23 cellular contexts compared by ENCODE assay signal in genomic region chr7:140007051-140007690, GRCh38. TPM values are rescaled to one million over a fixed set of nuclear protein-coding genes. Genes with fewer than 3 reads are reported as not detected.
DNase-seq lines count a peak whose midpoint lies in the region; ATAC-seq, FAIRE-seq and TF ChIP-seq lines count a peak whose summit lies in the region.
"Had no signal": no experiment of that assay in that cellular context is flagged by ENCODE, and none has a peak within 500 bp of the region (broad histone marks: within the 10 kb centered on the region; RNA-seq: fewer than 3 reads in every experiment).

No MANE protein-coding gene starts in this region.

- H2BK20ac ChIP-seq in H1 (ENCODE audit: low read length): 0 out of 2 replicates have a peak overlapping the region, but pooled peaks have one; percentile 48

- H3K27ac ChIP-seq in HEK293 (ENCODE audit: extremely low read depth, low read depth, low read length): no peak overlapping the region
- no peak overlapping the region for H3K27ac ChIP-seq in H1 (ENCODE audit: low read depth, low read length)
- no peak overlapping the region for H3K27ac ChIP-seq in sigmoid colon
- no peak overlapping the region for H3K27ac ChIP-seq in testis
- H3K27ac ChIP-seq: GM23248, HL-60, KMS-11 had no signal

- no peak overlapping the region for H2BK120ac ChIP-seq in H1 (replicated peaks; ENCODE audit: low read depth, low read length)

- FAIRE-seq in H1 (lab: Jason Lieb, UNC): no peak
- FAIRE-seq: A204.1, GM12891 had no signal

- no peak overlapping the region for H3K27ac Mint-ChIP-seq in T-helper 17 cell
- H3K27ac Mint-ChIP-seq: CD4-positive, CD25-positive, alpha-beta regulatory T cell had no signal

- H3K36me3 Mint-ChIP-seq in T-helper 17 cell (ENCODE audit: low read depth): peaks cover 3% of the 10 kb centered on the region

- POLR2A ChIA-PET in HEK293 (lab: Yijun Ruan, JAX) (no interaction called here), H1 (lab: Charles Lee; ENCODE audit: partially characterized antibody) (no interaction called here)

- no peak overlapping the region for H4K91ac ChIP-seq in H1 (replicated peaks; ENCODE audit: insufficient read length, low read length)

- H2BK12ac ChIP-seq in H1 (ENCODE audit: low read depth, low read length): peak overlapping the region; percentile 50; the same call in 1 of the 2 replicates

- H3K4me1 Mint-ChIP-seq in T-helper 17 cell: peaks cover 9% of the 10 kb centered on the region
- H3K4me1 Mint-ChIP-seq: CD8-positive, alpha-beta memory T cell had no signal

- H3K4me3 ChIP-seq in HEK293 (ENCODE audit: low read depth, low read length) (no peak overlapping the region), H1 (ENCODE audit: extremely low read depth in 1 of 4, insufficient read depth in 2 of 4, low read depth in 3 of 4, low read length in 4 of 4) (no peak overlapping the region), sigmoid colon (no peak overlapping the region), testis (no peak overlapping the region)
- H3K4me3 ChIP-seq: GM23248 had no signal

- no peak overlapping the region for H2AFZ ChIP-seq in H1 (ENCODE audit: low read length)
- H2AFZ ChIP-seq: GM23248 had no signal

- H4K20me1 ChIP-seq in H1 (replicated peaks in 1 of 2; ENCODE audit: control insufficient read depth in 1 of 2, insufficient read depth in 2 of 2, low read length in 2 of 2): no peaks in the 10 kb centered on the region

- no peak for TF ChIP-seq RAD21 in H1 (IDR thresholded peaks at IDR 0.05 in 1 of 2, conservative IDR thresholded peaks at IDR 0.05 in 1 of 2; ENCODE audit: low read depth in 2 of 2, low read length in 2 of 2)

- WGBS in H1 (ENCODE audit: extremely low coverage in 1 of 2, insufficient coverage in 1 of 2, insufficient read length in 1 of 2, insufficient replicate concordance in 2 of 2, low coverage in 1 of 2, low lambda C conversion rate in 2 of 2, missing lambda C conversion rate in 1 of 2), 2 experiments: 89% methylated on average over 11 of the region's 11 CpGs; no CpG with 5 or more reads in 1 of the 2 experiments
- WGBS in sigmoid colon, 2 donors: 93 to 94% methylated on average over 11 of the region's 11 CpGs
- 91 to 96% methylated on average over 10 to 11 of the region's 11 CpGs for WGBS in testis, 2 donors

- TF ChIP-seq CTCF in HEK293 (tag by site-specific recombination; IDR thresholded peaks at IDR 0.05) (no peak), H1 (IDR thresholded peaks at IDR 0.05; ENCODE audit: control extremely low read depth in 1 of 3, insufficient read depth in 1 of 3, low read depth in 1 of 3, low read length in 3 of 3) (no peak), sigmoid colon (IDR thresholded peaks at IDR 0.05) (no peak), testis (IDR thresholded peaks at IDR 0.05) (no peak)

- TF ChIP-seq POLR2A in H1 (IDR thresholded peaks at IDR 0.05; ENCODE audit: control extremely low read depth in 1 of 2, low read depth in 2 of 2, low read length in 2 of 2) (no peak), sigmoid colon (IDR thresholded peaks at IDR 0.05) (no peak), testis (IDR thresholded peaks at IDR 0.05) (no peak)

- H3K9me3 ChIP-seq in HEK293 (ENCODE audit: control insufficient read depth, insufficient read depth, low read depth, low read length) (no peaks in the 10 kb centered on the region), T-helper 17 cell (ENCODE audit: control insufficient read depth, low read length, poor library complexity, severe bottlenecking) (no peaks in the 10 kb centered on the region), H1 (ENCODE audit: insufficient read depth in 2 of 2, low read depth in 1 of 2, low read length in 1 of 2) (no peaks in the 10 kb centered on the region), sigmoid colon (no peaks in the 10 kb centered on the region), testis (no peaks in the 10 kb centered on the region)
- H3K9me3 ChIP-seq: BE2C had no signal

- no peak overlapping the region for H3K18ac ChIP-seq in H1 (ENCODE audit: extremely low read depth, low read length)

- no peaks in the 10 kb centered on the region for H3K27me3 ChIP-seq in H1 (replicated peaks in 1 of 4; ENCODE audit: control insufficient read depth in 3 of 4, extremely low read depth in 1 of 4, insufficient read depth in 3 of 4, low read length in 3 of 4)
- H3K27me3 ChIP-seq in sigmoid colon: no peaks in the 10 kb centered on the region
- H3K27me3 ChIP-seq in testis: no peaks in the 10 kb centered on the region
- H3K27me3 ChIP-seq: BE2C had no signal

- no peaks in the 10 kb centered on the region for H3K36me3 ChIP-seq in HEK293 (ENCODE audit: control insufficient read depth in 2 of 2, insufficient read depth in 1 of 2, low read length in 2 of 2)
- no peaks in the 10 kb centered on the region for H3K36me3 ChIP-seq in H1 (ENCODE audit: control insufficient read depth in 2 of 4, insufficient read depth in 4 of 4, low read length in 3 of 4)
- no peaks in the 10 kb centered on the region for H3K36me3 ChIP-seq in sigmoid colon
- H3K36me3 ChIP-seq in testis (ENCODE audit: low read depth, missing control alignments): no peaks in the 10 kb centered on the region
- H3K36me3 ChIP-seq: BE2C had no signal

- no peak overlapping the region for H3K9ac ChIP-seq in H1 (replicated peaks in 1 of 4; ENCODE audit: extremely low read depth in 1 of 4, low read depth in 3 of 4, low read length in 3 of 4)
- H3K9ac ChIP-seq: GM23248, KMS-11 had no signal

- no peaks in the 10 kb centered on the region for H3K23me2 ChIP-seq in H1 (ENCODE audit: low read depth, low read length)

- no peak overlapping the region for H3K4me2 ChIP-seq in H1 (ENCODE audit: insufficient read depth in 1 of 2, low read depth in 2 of 2, low read length in 2 of 2)
- H3K4me2 ChIP-seq: KMS-11 had no signal

- CTCF ChIA-PET in HEK293 (lab: Yijun Ruan, JAX) (interaction anchor here (0.9 to 1.9 kb wide), 4 partner anchors 9 to 573 kb away, joined by 3 to 12 read pairs (median 4); no protein-coding TSS in a partner anchor), H1 (lab: Charles Lee; ENCODE audit: partially characterized antibody) (interaction anchor here (0.6 to 11.1 kb wide), 15 partner anchors 14 to 550 kb away, joined by 3 to 122 read pairs (median 4); no protein-coding TSS in a partner anchor)

- no peak overlapping the region for H3K56ac ChIP-seq in H1 (replicated peaks; ENCODE audit: insufficient read length, low read depth, low read length)

- no peak for DNase-seq in T-helper 17 cell
- DNase-seq in H1 (ENCODE audit: low read depth in 1 of 2, low spot score in 2 of 2): no peak
- DNase-seq in sigmoid colon: peak; percentile 43
- no peak for DNase-seq in testis
- DNase-seq in H4 (ENCODE audit: low spot score): no peak
- DNase-seq: ACHN; BE2C; C1 segment of cervical spinal cord; CD4-positive, CD25-positive, alpha-beta regulatory T cell; CD8-positive, alpha-beta memory T cell; COR-L47; DMS 273 treated with DMSO at 0.1 percent for 48 hours; DMS53; DND-41; EL; GM23248; H7 had no signal

- H3K4me1 ChIP-seq in HEK293 (ENCODE audit: control insufficient read depth, insufficient read depth, low read length) (no peaks in the 10 kb centered on the region), H1 (replicated peaks in 1 of 4; ENCODE audit: control insufficient read depth in 3 of 4, insufficient read depth in 4 of 4, low read length in 3 of 4) (peaks cover 0 to 3% (median 0%) of the 10 kb centered on the region in 4 experiments; a peak in 4 of 7 replicates), sigmoid colon (no peaks in the 10 kb centered on the region), testis (no peaks in the 10 kb centered on the region)
- H3K4me1 ChIP-seq: BE2C had no signal

- no peak for TF ChIP-seq EP300 in H1 (IDR thresholded peaks at IDR 0.05; ENCODE audit: borderline replicate concordance in 1 of 2, low read depth in 2 of 2, low read length in 2 of 2)
- no peak for TF ChIP-seq EP300 in sigmoid colon (IDR thresholded peaks at IDR 0.05)

- H3K14ac ChIP-seq in H1 (ENCODE audit: insufficient read length): no peak overlapping the region

- no peaks in the 10 kb centered on the region for H3K79me1 ChIP-seq in H1 (ENCODE audit: low read depth, low read length)

- H4K8ac ChIP-seq in H1 (ENCODE audit: extremely low read depth, insufficient read depth, low read length): no peak overlapping the region

- H3K4me3 Mint-ChIP-seq in T-helper 17 cell: peak overlapping the region; percentile 15
- H3K4me3 Mint-ChIP-seq: CD4-positive, CD25-positive, alpha-beta regulatory T cell; CD8-positive, alpha-beta memory T cell had no signal

- H3K79me2 ChIP-seq in H1 (ENCODE audit: control insufficient read depth in 1 of 2, insufficient read depth in 2 of 2, low read length in 2 of 2): no peaks in the 10 kb centered on the region

- H2BK5ac ChIP-seq in H1 (ENCODE audit: low read depth, low read length): no peak overlapping the region

- no peak overlapping the region for H4K5ac ChIP-seq in H1 (ENCODE audit: insufficient read length, low read depth, low read length)

- ATAC-seq in T-helper 17 cell (no peak), HG03571 (IDR thresholded peaks at IDR 0.05; ENCODE audit: unreplicated experiment) (no peak)

- no peak overlapping the region for H3K23ac ChIP-seq in H1 (ENCODE audit: insufficient read length)

- no peaks in the 10 kb centered on the region for H3K27me3 Mint-ChIP-seq in T-helper 17 cell

- intact Hi-C loops in sigmoid colon (cut with DNase I): no loop called here
- intact Hi-C loops in testis (cut with DNase I; ENCODE audit: low total_unique reads): loop anchor here (10.0 kb wide), 1 partner anchor 232 kb away; the partner anchor contains the start of gene HIPK2

- H2BK15ac ChIP-seq in H1 (ENCODE audit: low read length): no peak overlapping the region

- H3K4ac ChIP-seq in H1 (replicated peaks; ENCODE audit: insufficient read length, low read depth, low read length): no peak overlapping the region

- H2AK5ac ChIP-seq in H1 (ENCODE audit: low read depth, low read length): no peak overlapping the region

TF ChIP-seq in H1, 55 proteins besides CTCF, POLR2A, EP300 and RAD21 (continues in another document):
- TF ChIP-seq GABPA (IDR thresholded peaks at IDR 0.05; ENCODE audit: borderline replicate concordance, insufficient read depth, low read length): no peak
- no peak for TF ChIP-seq CHD2 (IDR thresholded peaks at IDR 0.05; ENCODE audit: low read length)

RNA-seq across cellular contexts. Expression of gene PARP12, which starts 55.6 kb away (rescaled TPM):
- total RNA-seq in T-helper 17 cell (100 to 1,000 TPM; 134 to 138 TPM), sigmoid colon (10 to 100 TPM; 20.6 to 29.9 (median 22.9) TPM), testis (10 to 100 TPM; 54.6 to 63.1 TPM)
- total RNA-seq in H1 (2021; fragmentation: NEBNext Ultra II Directional; extraction: Animal tissue kit (Norgen Biotek cat#: 25700)): 9.0 and 10.6 TPM in 2 replicates
- polyA plus RNA-seq in H1 (2011; rRNA removed) (19.4 and 21.5 TPM in 2 replicates), sigmoid colon (10 to 100 TPM; 30.0 to 49.5 (median 42.2) TPM), testis (ENCODE audit: insufficient read depth, low read depth, low replicate concordance) (39.4 TPM)
- polyA plus RNA-seq in H1 (2011; cell fraction: cytosol; rRNA removed): 15.6 TPM
- polyA plus RNA-seq in H1 (2011; cell fraction: nucleus; rRNA removed): 29.0 TPM
- polyA plus RNA-seq in H1 (2012, experiment 1 of 2): 9.9 to 13.6 TPM (median 12.0 TPM) in 4 replicates
- 7.7 TPM for polyA plus RNA-seq in H1 (2012, experiment 2 of 2)
- 5.4 TPM for polyA plus RNA-seq in H1 (2013, experiment 1 of 2)
- 5.1 TPM for polyA plus RNA-seq in H1 (2013, experiment 2 of 2)
- 14.6 and 21.4 TPM in 2 replicates for polyA minus RNA-seq in H1 (2011; rRNA and poly(A)+ RNA removed)
- 12.9 TPM for polyA minus RNA-seq in H1 (2011; cell fraction: cytosol; rRNA and poly(A)+ RNA removed)
- 12.8 TPM for polyA minus RNA-seq in H1 (2011; cell fraction: nucleus; rRNA and poly(A)+ RNA removed)
- 26.7 and 27.3 TPM in 2 replicates for total RNA-seq in H4 (2014; rRNA removed; shearing (Covaris generic))
